8 cellular contexts compared by ENCODE assay signal in genomic region chr5:140564196-140565023, GRCh38. TPM values are rescaled to one million over a fixed set of nuclear protein-coding genes. Genes with fewer than 3 reads are reported as not detected.
DNase-seq lines count a peak whose midpoint lies in the region; ATAC-seq and TF ChIP-seq lines count a peak whose summit lies in the region.

Gene APBB3 (minus strand): TSS chr5:140564598. CDS start chr5:140564245, 353 bp downstream.
Gene SLC35A4 (plus strand): TSS chr5:140564828. CDS start chr5:140567170, 2,342 bp downstream.

- TF ChIP-seq POLR2A in prostate gland (IDR thresholded peaks at IDR 0.05): peak; percentile 86

- in situ Hi-C loops in GM13977 (cut with MboI; ENCODE audit: low pct_unique_long_range_greater_than_20kb, low sequenced_read_pairs, unreplicated experiment): no loop called here

- WGBS in prostate gland: under 1% methylated on average over 73 of the region's 74 CpGs
- whole genome bisulfite sequencing in urinary bladder: under 1% methylated on average over 74 of the region's 74 CpGs

- peak within 1 kb of the TSS; percentile 95 for H3K27ac ChIP-seq in angular gyrus (ENCODE audit: low read depth, low read length)
- H3K27ac ChIP-seq in prostate gland: peak within 1 kb of the TSS; percentile 91 to 96
- H3K27ac ChIP-seq in urinary bladder (ENCODE audit: low read depth): peak within 1 kb of the TSS; percentile 88

- H3K4me1 ChIP-seq in prostate gland (replicated peaks) (peaks cover 6% of the 10 kb centered on the region), urinary bladder (ENCODE audit: insufficient read depth) (peaks cover 4% of the 10 kb centered on the region)

- no peaks in the 10 kb centered on the region for H3K9me3 ChIP-seq in prostate gland

- peak; percentile 96 for DNase-seq in GM13977 (ENCODE audit: low spot score)
- peak; percentile 84 to 89 for DNase-seq in NCI-H187 (lab: John Stamatoyannopoulos, UW)
- DNase-seq in T-helper 2 cell: peak; percentile 90 to 100 (median 96)
- peak; percentile 96 for DNase-seq in left ventricle myocardium superior
- peak; percentile 97 for DNase-seq in prostate gland (ENCODE audit: low spot score)

- H3K27me3 ChIP-seq in prostate gland (replicated peaks; ENCODE audit: insufficient read depth): no peaks in the 10 kb centered on the region

- intact Hi-C loops in left ventricle myocardium superior (cut with micrococcal nuclease): no loop called here
- intact Hi-C loops in prostate gland (cut with DNase I): loop anchor here (5.0 kb wide), 1 partner anchor 83 kb away; the partner anchor contains the start of genes IK and NDUFA2

- TF ChIP-seq CTCF in GM13977 (IDR thresholded peaks at IDR 0.05; ENCODE audit: extremely low read depth, insufficient read depth, missing control alignments) (no peak), prostate gland (IDR thresholded peaks at IDR 0.05) (peak in 3 of 4 experiments; percentile 5 to 36 (median 31))

- H3K4me3 ChIP-seq in prostate gland: peak within 1 kb of the TSS; percentile 63 to 77
- peak within 1 kb of the TSS; percentile 62 for H3K4me3 ChIP-seq in urinary bladder (ENCODE audit: low read depth, low read length)

- ATAC-seq in HG02885 (IDR thresholded peaks at IDR 0.05; ENCODE audit: poor library complexity, unreplicated experiment) (peak; percentile 88), left ventricle myocardium superior (peak; percentile 94)

- no peaks in the 10 kb centered on the region for H3K36me3 ChIP-seq in prostate gland
- no peaks in the 10 kb centered on the region for H3K36me3 ChIP-seq in urinary bladder (ENCODE audit: insufficient read depth)

RNA-seq across cellular contexts. Expression of gene APBB3, which starts in this region (rescaled TPM):
- total RNA-seq in left ventricle myocardium superior: 13.3 TPM
- 10 to 100 TPM; 23.7 to 70.7 TPM for total RNA-seq in prostate gland
- 15.3 TPM for total RNA-seq in urinary bladder
- polyA plus RNA-seq in urinary bladder: 27.2 TPM

RNA-seq across cellular contexts. Expression of gene SLC35A4, which starts in this region (rescaled TPM):
- 77.5 TPM for total RNA-seq in left ventricle myocardium superior
- 100 to 1,000 TPM in 1 of 2 donors, 10 to 100 TPM in 1; 61.8 to 107 TPM for total RNA-seq in prostate gland
- total RNA-seq in urinary bladder: 17.0 TPM
- 69.7 TPM for polyA plus RNA-seq in urinary bladder

Comparison
In these comparisons a context has a peak if more than half of its experiments do, and no peak if none do; other contexts are left out.
1. Peak in every context shown above with its lines: DNase-seq, ATAC-seq, H3K4me3 ChIP-seq and H3K27ac ChIP-seq.